Comparison of ENCODE assay signal across 20 cellular contexts in genomic region chr11:23976776-23977380, GRCh38.
DNase-seq lines count a peak whose midpoint lies in the region; TF ChIP-seq lines count a peak whose summit lies in the region.
"Had no signal": no experiment of that assay in that cellular context is flagged by ENCODE, and none has a peak within 500 bp of the region (broad histone marks: within the 10 kb centered on the region; RNA-seq: fewer than 3 reads in every experiment).

No MANE protein-coding gene starts in this region.

- peak overlapping the region; percentile 10 for H3K4me2 ChIP-seq in osteoblast (ENCODE audit: insufficient read depth, low read length)

- peak overlapping the region; percentile 55 for H3K27ac ChIP-seq in osteoblast (ENCODE audit: low read depth, low read length)
- H3K27ac ChIP-seq: adrenal gland, VCaP had no signal

- no peaks in the 10 kb centered on the region for H3K9me3 ChIP-seq in osteoblast (ENCODE audit: low read depth, low read length)
- H3K9me3 ChIP-seq: adrenal gland had no signal

- H3K4me3 ChIP-seq in osteoblast (ENCODE audit: insufficient read depth, low read length), result no peak overlapping the region
- H3K4me3 ChIP-seq: adrenal gland had no signal

- H3K79me2 ChIP-seq in osteoblast (ENCODE audit: insufficient read depth, low read length), result no peaks in the 10 kb centered on the region

- peak overlapping the region; percentile 57 for H2AFZ ChIP-seq in osteoblast (ENCODE audit: low read length)

- peaks cover 19% of the 10 kb centered on the region for H3K4me1 ChIP-seq in osteoblast (ENCODE audit: insufficient read depth, low read length)
- H3K4me1 ChIP-seq: adrenal gland had no signal

- in situ Hi-C loops in ACHN (cut with HindIII; ENCODE audit: low pct_ligation_motif_present, low pct_unique_long_range_greater_than_20kb, low sequenced_read_pairs), result no loop called here

- H3K36me3 Mint-ChIP-seq in type B pancreatic cell, result no peaks in the 10 kb centered on the region

- H4K20me1 ChIP-seq in osteoblast (ENCODE audit: insufficient read depth, low read length), result no peaks in the 10 kb centered on the region

- TF ChIP-seq CTCF in osteoblast (IDR thresholded peaks at IDR 0.05; ENCODE audit: extremely low read depth, low read depth, low read length), result no peak
- no peak for TF ChIP-seq CTCF in type B pancreatic cell (conservative IDR thresholded peaks at IDR 0.05)

- no peak overlapping the region for H3K4me3 Mint-ChIP-seq in type B pancreatic cell
- H3K4me3 Mint-ChIP-seq: T-helper 17 cell had no signal

- H3K27me3 Mint-ChIP-seq in type B pancreatic cell, result no peaks in the 10 kb centered on the region
- H3K27me3 Mint-ChIP-seq: T-helper 17 cell had no signal

- H3K4me1 Mint-ChIP-seq in type B pancreatic cell (ENCODE audit: unreplicated experiment), result no peaks in the 10 kb centered on the region
- H3K4me1 Mint-ChIP-seq: T-helper 17 cell had no signal

- no peaks in the 10 kb centered on the region for H3K9me3 Mint-ChIP-seq in type B pancreatic cell

- no peaks in the 10 kb centered on the region for H3K27me3 ChIP-seq in osteoblast (ENCODE audit: insufficient read depth, low read length)
- H3K27me3 ChIP-seq: adrenal gland had no signal

- no peak overlapping the region for H3K27ac Mint-ChIP-seq in type B pancreatic cell
- H3K27ac Mint-ChIP-seq: T-helper 17 cell had no signal

- peak; percentile 3 for DNase-seq in COLO829 (ENCODE audit: low spot score)
- DNase-seq in M059J (ENCODE audit: low read depth), result peak; percentile 56
- peak; percentile 70 for DNase-seq in dedifferentiated amniotic fluid mesenchymal stem cell (ENCODE audit: extremely low spot score)
- no peak for DNase-seq in osteoblast (ENCODE audit: insufficient read length, low spot score, missing footprints)
- DNase-seq in type B pancreatic cell (ENCODE audit: extremely low spot score, unreplicated experiment), result no peak
- DNase-seq in NCI-H524 treated with DMSO at 0.1 percent for 48 hours (lab: John Stamatoyannopoulos, UW), result no peak
- DNase-seq in NCI-H1048 (lab: John Stamatoyannopoulos, UW), result no peak
- DNase-seq in ACHN, result no peak
- DNase-seq: activated CD4-positive, alpha-beta T cell treated with anti-CD3 and anti-CD28 coated beads, Interleukin-2, amount 50 U/mL, for 1 hour; activated CD8-positive, alpha-beta memory T cell treated with anti-CD3 and anti-CD28 coated beads, Interleukin-2, amount 50 U/mL, for 48 hours; activated effector memory CD4-positive, alpha-beta T cell treated with anti-CD3 and anti-CD28 coated beads, Interleukin-2, amount 50 U/mL, for 16 hours; adrenal gland; AML-193; foreskin melanocyte; left colon; NCI-H1105 treated with DMSO at 0.1 percent for 48 hours; NCI-H524; SHP77; T-helper 17 cell had no signal

- no peaks in the 10 kb centered on the region for H3K36me3 ChIP-seq in osteoblast (ENCODE audit: insufficient read depth, low read length)
- H3K36me3 ChIP-seq: adrenal gland had no signal

Comparison
In these comparisons a context has a peak if more than half of its experiments do, and no peak if none do; other contexts are left out.
1. DNase-seq: peak in COLO829 (single experiment), M059J (single experiment) and dedifferentiated amniotic fluid mesenchymal stem cell (single experiment); none in osteoblast (single experiment), type B pancreatic cell (single experiment), NCI-H524 treated with DMSO at 0.1 percent for 48 hours (single experiment), NCI-H1048 (single experiment) and ACHN (single experiment).